In genomic region chr6:32184084-32184640, GRCh38 we compare ENCODE assay signal across 12 cellular contexts. TPM values are rescaled to one million over a fixed set of nuclear protein-coding genes. Genes with fewer than 3 reads are reported as not detected.
DNase-seq lines count a peak whose midpoint lies in the region; ATAC-seq, FAIRE-seq and TF ChIP-seq lines count a peak whose summit lies in the region.
"Had no signal": no experiment of that assay in that cellular context is flagged by ENCODE, and none has a peak within 500 bp of the region (broad histone marks: within the 10 kb centered on the region; RNA-seq: fewer than 3 reads in every experiment).

Gene AGER (minus strand): TSS chr6:32184253. CDS start chr6:32184222, 31 bp downstream.

- DNase-seq in activated CD4-positive, alpha-beta T cell treated with anti-CD3 and anti-CD28 coated beads for 36 hours, result no peak
- DNase-seq in activated CD4-positive, alpha-beta T cell treated with anti-CD3 and anti-CD28 coated beads for 48 hours, result no peak
- DNase-seq in T-helper 17 cell, result no peak
- DNase-seq in kidney, result peak; percentile 46
- no peak for DNase-seq in stomach
- DNase-seq in NCI-H2171 treated with DMSO at 0.1 percent for 48 hours (lab: John Stamatoyannopoulos, UW), result no peak
- DNase-seq in DMS79 (lab: John Stamatoyannopoulos, UW), result no peak
- DNase-seq in globus pallidus (ENCODE audit: low spot score), result no peak
- DNase-seq: ACHN; NCI-H524; stimulated activated CD8-positive, alpha-beta memory T cell treated with anti-CD3 and anti-CD28 coated beads, Interleukin-4, amount 100 ng/mL, for 48 hours had no signal

- POLR2A ChIA-PET in activated CD4-positive, alpha-beta T cell treated with anti-CD3 and anti-CD28 coated beads for 36 hours (lab: Charles Lee), result no interaction called here

- no peaks in the 10 kb centered on the region for H3K9me3 ChIP-seq in T-helper 17 cell (ENCODE audit: control insufficient read depth, low read length, poor library complexity, severe bottlenecking)
- H3K9me3 ChIP-seq in kidney (ENCODE audit: control insufficient read depth in 1 of 2, low read length in 2 of 2), result no peaks in the 10 kb centered on the region
- no peaks in the 10 kb centered on the region for H3K9me3 ChIP-seq in stomach

- peak within 1 kb of the TSS; percentile 69 for H3K27ac Mint-ChIP-seq in activated CD4-positive, alpha-beta T cell treated with anti-CD3 and anti-CD28 coated beads for 36 hours
- H3K27ac Mint-ChIP-seq in T-helper 17 cell, result peak within 1 kb of the TSS; percentile 98

- no peak for TF ChIP-seq POLR2A in stomach (IDR thresholded peaks at IDR 0.05)

- peaks cover 67% of the 10 kb centered on the region for H3K36me3 Mint-ChIP-seq in activated CD4-positive, alpha-beta T cell treated with anti-CD3 and anti-CD28 coated beads for 36 hours (ENCODE audit: low read depth)
- peaks cover 16% of the 10 kb centered on the region for H3K36me3 Mint-ChIP-seq in T-helper 17 cell (ENCODE audit: low read depth)

- peaks cover 74% of the 10 kb centered on the region for H3K4me1 Mint-ChIP-seq in activated CD4-positive, alpha-beta T cell treated with anti-CD3 and anti-CD28 coated beads for 36 hours
- H3K4me1 Mint-ChIP-seq in T-helper 17 cell, result peaks cover 46% of the 10 kb centered on the region

- no peak within 1 kb of the TSS for H3K9ac ChIP-seq in kidney (ENCODE audit: low read length in 2 of 2)

- 63 to 79% (median 70%) methylated on average over 5 to 6 of the region's 6 CpGs for WGBS in stomach, 5 donors

- CTCF ChIA-PET in activated CD4-positive, alpha-beta T cell treated with anti-CD3 and anti-CD28 coated beads for 36 hours (lab: Charles Lee), result no interaction called here

- no peak for ATAC-seq in activated CD4-positive, alpha-beta T cell treated with anti-CD3 and anti-CD28 coated beads for 36 hours
- no peak for ATAC-seq in T-helper 17 cell

- no peaks in the 10 kb centered on the region for H3K27me3 Mint-ChIP-seq in activated CD4-positive, alpha-beta T cell treated with anti-CD3 and anti-CD28 coated beads for 36 hours
- no peaks in the 10 kb centered on the region for H3K27me3 Mint-ChIP-seq in T-helper 17 cell

- TF ChIP-seq EP300 in stomach (IDR thresholded peaks at IDR 0.05), result no peak

- TF ChIP-seq CTCF in kidney (IDR thresholded peaks at IDR 0.05; ENCODE audit: borderline replicate concordance, extremely low read depth, insufficient read depth), result no peak
- no peak for TF ChIP-seq CTCF in stomach (IDR thresholded peaks at IDR 0.05)

- H3K4me1 ChIP-seq in kidney (ENCODE audit: control insufficient read depth in 1 of 2, insufficient read depth in 1 of 2, low read depth in 1 of 2, low read length in 2 of 2), result peaks cover 9 to 19% of the 10 kb centered on the region in 2 donors
- peaks cover 44 to 90% (median 75%) of the 10 kb centered on the region in 4 donors for H3K4me1 ChIP-seq in stomach

- FAIRE-seq in kidney (lab: Jason Lieb, UNC), result no peak

- peaks cover 8 to 26% of the 10 kb centered on the region in 2 donors for H3K36me3 ChIP-seq in kidney (ENCODE audit: control insufficient read depth in 1 of 2, insufficient read depth in 2 of 2, low read length in 2 of 2)
- H3K36me3 ChIP-seq in stomach, result peaks cover 41 to 75% (median 67%) of the 10 kb centered on the region in 4 donors

- intact Hi-C loops in activated CD4-positive, alpha-beta T cell treated with anti-CD3 and anti-CD28 coated beads for 36 hours (cut with DNase I, micrococcal nuclease), result no loop called here
- intact Hi-C loops in kidney (cut with DNase I), result no loop called here
- intact Hi-C loops in stomach (cut with DNase I; ENCODE audit: low total_unique reads), result no loop called here

- no peaks in the 10 kb centered on the region for H3K9me3 Mint-ChIP-seq in activated CD4-positive, alpha-beta T cell treated with anti-CD3 and anti-CD28 coated beads for 36 hours (ENCODE audit: low read depth)

- no peak within 1 kb of the TSS for H3K4me3 Mint-ChIP-seq in activated CD4-positive, alpha-beta T cell treated with anti-CD3 and anti-CD28 coated beads for 36 hours
- H3K4me3 Mint-ChIP-seq in T-helper 17 cell, result no peak within 1 kb of the TSS

- H3K27ac ChIP-seq in kidney (ENCODE audit: low read depth in 2 of 2, low read length in 2 of 2), result peak within 1 kb of the TSS in 1 of 2 donors; percentile 52
- H3K27ac ChIP-seq in stomach, result peak within 1 kb of the TSS in 4 of 5 donors; percentile 72 to 100 (median 79)
- H3K27ac ChIP-seq: VCaP had no signal

- H3K4me3 ChIP-seq in kidney (ENCODE audit: low read length in 2 of 2) (no peak within 1 kb of the TSS), stomach (no peak within 1 kb of the TSS)

- H3K27me3 ChIP-seq in stomach, result no peaks in the 10 kb centered on the region

RNA-seq across cellular contexts. Expression of gene AGER, which starts in this region (rescaled TPM):
- 10 to 100 TPM; 24.4 to 28.0 TPM for total RNA-seq in activated CD4-positive, alpha-beta T cell treated with anti-CD3 and anti-CD28 coated beads for 36 hours
- total RNA-seq in T-helper 17 cell (10 to 100 TPM; 22.2 to 27.4 TPM), kidney (13.0 TPM), stomach (10 to 100 TPM in 2 of 5 donors, 1 to 10 TPM in 2, under 1 TPM in 1; 0.87 to 35.6 (median 2.8) TPM)
- polyA plus RNA-seq in kidney (ENCODE audit: insufficient read depth, low read depth, low replicate concordance) (7.1 TPM), stomach (10 to 100 TPM; 13.0 to 18.0 (median 16.9) TPM)
